Comparison of ENCODE assay signal across 8 cellular contexts in genomic region chr16:66588981-66589713, GRCh38. TPM values are rescaled to one million over a fixed set of nuclear protein-coding genes. Genes with fewer than 3 reads are reported as not detected.
DNase-seq lines count a peak whose midpoint lies in the region; ATAC-seq and TF ChIP-seq lines count a peak whose summit lies in the region.

No MANE protein-coding gene starts in this region.

- DNase-seq in activated naive CD8-positive, alpha-beta T cell treated with anti-CD3 and anti-CD28 coated beads, Interleukin-2, amount 10 ng/mL, durations not matched to agents 7 days and 5 days, result peak; percentile 74
- peak; percentile 66 to 78 (median 72) for DNase-seq in immature natural killer cell
- peak; percentile 72 for DNase-seq in stimulated activated CD8-positive, alpha-beta memory T cell treated with anti-CD3 and anti-CD28 coated beads, Interleukin-4, amount 100 ng/mL, for 48 hours
- no peak for DNase-seq in COLO668 (lab: John Stamatoyannopoulos, UW; ENCODE audit: unreplicated experiment)

- POLR2A ChIA-PET in activated naive CD8-positive, alpha-beta T cell treated with anti-CD3 and anti-CD28 coated beads, Interleukin-2, amount 10 ng/mL, durations not matched to agents 7 days and 5 days (lab: Charles Lee), result interaction anchor here (0.7 to 3.0 kb wide), 9 partner anchors 9 to 182 kb away, joined by 3 to 29 read pairs (median 7); partner anchors contain the start of genes CKLF and CMTM3

- TF ChIP-seq CTCF in GM12872 (IDR thresholded peaks at IDR 0.05; ENCODE audit: insufficient read depth, low read depth, low read length), result peak; percentile 93

- H3K27ac Mint-ChIP-seq in activated naive CD8-positive, alpha-beta T cell treated with anti-CD3 and anti-CD28 coated beads, Interleukin-2, amount 10 ng/mL, durations not matched to agents 7 days and 5 days, result peak overlapping the region; percentile 77
- H3K27ac Mint-ChIP-seq in immature natural killer cell, result peak overlapping the region in 5 of 6 donors; percentile 12 to 82 (median 60)

- H3K36me3 Mint-ChIP-seq in activated naive CD8-positive, alpha-beta T cell treated with anti-CD3 and anti-CD28 coated beads, Interleukin-2, amount 10 ng/mL, durations not matched to agents 7 days and 5 days, result peaks cover 1% of the 10 kb centered on the region
- peaks cover 0 to 4% (median 0%) of the 10 kb centered on the region in 3 donors for H3K36me3 Mint-ChIP-seq in immature natural killer cell

- peak overlapping the region; percentile 82 for H3K4me3 Mint-ChIP-seq in activated naive CD8-positive, alpha-beta T cell treated with anti-CD3 and anti-CD28 coated beads, Interleukin-2, amount 10 ng/mL, durations not matched to agents 7 days and 5 days
- peak overlapping the region; percentile 75 to 90 (median 79) for H3K4me3 Mint-ChIP-seq in immature natural killer cell

- no peaks in the 10 kb centered on the region for H3K27me3 Mint-ChIP-seq in activated naive CD8-positive, alpha-beta T cell treated with anti-CD3 and anti-CD28 coated beads, Interleukin-2, amount 10 ng/mL, durations not matched to agents 7 days and 5 days
- peaks cover 7 to 10% (median 8%) of the 10 kb centered on the region in 3 donors for H3K27me3 Mint-ChIP-seq in immature natural killer cell (ENCODE audit: low read depth in 3 of 3)

- ATAC-seq in HG02885 (IDR thresholded peaks at IDR 0.05; ENCODE audit: poor library complexity, unreplicated experiment) (peak; percentile 91), SK-N-SH treated with all-trans-retinoic acid at 6 μM for 48 hours (peak; percentile 91), HG03045 (IDR thresholded peaks at IDR 0.05; ENCODE audit: unreplicated experiment) (no peak)
- ATAC-seq in activated naive CD8-positive, alpha-beta T cell treated with anti-CD3 and anti-CD28 coated beads, Interleukin-2, amount 10 ng/mL, durations not matched to agents 7 days and 5 days (ENCODE audit: low read depth), result peak; percentile 98

- H3K9me3 Mint-ChIP-seq in activated naive CD8-positive, alpha-beta T cell treated with anti-CD3 and anti-CD28 coated beads, Interleukin-2, amount 10 ng/mL, durations not matched to agents 7 days and 5 days, result no peaks in the 10 kb centered on the region
- peaks cover 0 to 1% (median 0%) of the 10 kb centered on the region in 6 donors for H3K9me3 Mint-ChIP-seq in immature natural killer cell

- peaks cover 46% of the 10 kb centered on the region for H3K4me1 Mint-ChIP-seq in activated naive CD8-positive, alpha-beta T cell treated with anti-CD3 and anti-CD28 coated beads, Interleukin-2, amount 10 ng/mL, durations not matched to agents 7 days and 5 days
- peaks cover 15 to 20% of the 10 kb centered on the region in 2 donors for H3K4me1 Mint-ChIP-seq in immature natural killer cell

TF ChIP-seq in SK-N-SH treated with all-trans-retinoic acid at 6 μM for 48 hours, 23 proteins besides CTCF, POLR2A, EP300 and RAD21 (continues in another document):
- no peak for TF ChIP-seq ISL1 (CRISPR knock-in tag; IDR thresholded peaks at IDR 0.05)
- TF ChIP-seq GLIS3 (CRISPR knock-in tag; IDR thresholded peaks at IDR 0.05), result no peak
- TF ChIP-seq PPARA (CRISPR knock-in tag; IDR thresholded peaks at IDR 0.05; ENCODE audit: borderline replicate concordance), result no peak
- no peak for TF ChIP-seq RARB (CRISPR knock-in tag; IDR thresholded peaks at IDR 0.05)
- TF ChIP-seq TCF4 (CRISPR knock-in tag; IDR thresholded peaks at IDR 0.05; ENCODE audit: borderline replicate concordance), result no peak
- TF ChIP-seq PATZ1 (CRISPR knock-in tag; IDR thresholded peaks at IDR 0.05; ENCODE audit: borderline replicate concordance), result no peak
- no peak for TF ChIP-seq ZFP3 (CRISPR knock-in tag; IDR thresholded peaks at IDR 0.05)
- TF ChIP-seq CSDC2 (CRISPR knock-in tag; IDR thresholded peaks at IDR 0.05), result no peak
- TF ChIP-seq OSR1 (CRISPR knock-in tag; IDR thresholded peaks at IDR 0.05), result no peak
- no peak for TF ChIP-seq CSRNP3 (CRISPR knock-in tag; IDR thresholded peaks at IDR 0.05)
- no peak for TF ChIP-seq ARNTL (CRISPR knock-in tag; IDR thresholded peaks at IDR 0.05; ENCODE audit: borderline replicate concordance, low read depth)
- TF ChIP-seq ZC3H10 (CRISPR knock-in tag; IDR thresholded peaks at IDR 0.05), result no peak
- no peak for TF ChIP-seq ZNF8 (CRISPR knock-in tag; IDR thresholded peaks at IDR 0.05)
- TF ChIP-seq POU6F1 (CRISPR knock-in tag; IDR thresholded peaks at IDR 0.05; ENCODE audit: borderline replicate concordance, low read depth), result no peak
- TF ChIP-seq TOX (CRISPR knock-in tag; IDR thresholded peaks at IDR 0.05; ENCODE audit: borderline replicate concordance), result no peak
- no peak for TF ChIP-seq SNAI2 (CRISPR knock-in tag; IDR thresholded peaks at IDR 0.05)
- no peak for TF ChIP-seq ZNF565 (CRISPR knock-in tag; conservative IDR thresholded peaks at IDR 0.05; ENCODE audit: low read depth)

RNA-seq across cellular contexts. Expression of gene CMTM2, which starts 9.9 kb away (rescaled TPM):
- 1 to 10 TPM in 1 of 2 experiments, under 1 TPM in 1; 0.45 to 1.3 TPM for total RNA-seq in activated naive CD8-positive, alpha-beta T cell treated with anti-CD3 and anti-CD28 coated beads, Interleukin-2, amount 10 ng/mL, durations not matched to agents 7 days and 5 days
- polyA plus RNA-seq in immature natural killer cell, result under 1 TPM in 1 of 3 donors, not detected in 2; 0.85 TPM

RNA-seq across cellular contexts. Expression of gene CMTM3, which starts 15.4 kb away (rescaled TPM):
- 100 to 1,000 TPM; 107 to 108 TPM for total RNA-seq in activated naive CD8-positive, alpha-beta T cell treated with anti-CD3 and anti-CD28 coated beads, Interleukin-2, amount 10 ng/mL, durations not matched to agents 7 days and 5 days
- polyA plus RNA-seq in immature natural killer cell, result 100 to 1,000 TPM in 2 of 3 donors, 10 to 100 TPM in 1; 83.5 to 145 (median 127) TPM

RNA-seq across cellular contexts. Expression of gene CMTM1, which starts 22.9 kb away (rescaled TPM):
- total RNA-seq in activated naive CD8-positive, alpha-beta T cell treated with anti-CD3 and anti-CD28 coated beads, Interleukin-2, amount 10 ng/mL, durations not matched to agents 7 days and 5 days, result 10 to 100 TPM; 10.6 to 13.5 TPM
- 1 to 10 TPM; 1.1 to 3.1 (median 2.2) TPM for polyA plus RNA-seq in immature natural killer cell

RNA-seq across cellular contexts. Expression of gene CKLF, which starts 36.8 kb away (rescaled TPM):
- 100 to 1,000 TPM; 124 to 130 TPM for total RNA-seq in activated naive CD8-positive, alpha-beta T cell treated with anti-CD3 and anti-CD28 coated beads, Interleukin-2, amount 10 ng/mL, durations not matched to agents 7 days and 5 days
- polyA plus RNA-seq in immature natural killer cell, result 100 to 1,000 TPM; 226 to 318 (median 229) TPM

RNA-seq across cellular contexts. Expression of gene TK2, which starts 39.2 kb away (rescaled TPM):
- 1 to 10 TPM; 7.0 to 8.6 TPM for total RNA-seq in activated naive CD8-positive, alpha-beta T cell treated with anti-CD3 and anti-CD28 coated beads, Interleukin-2, amount 10 ng/mL, durations not matched to agents 7 days and 5 days
- 10 to 100 TPM in 1 of 3 donors, 1 to 10 TPM in 2; 8.2 to 19.9 (median 9.8) TPM for polyA plus RNA-seq in immature natural killer cell
